In genomic region chr19:14544977-14545715, GRCh38 we compare ENCODE assay signal across 6 cellular contexts. TPM values are rescaled to one million over a fixed set of nuclear protein-coding genes. Genes with fewer than 3 reads are reported as not detected.
DNase-seq lines count a peak whose midpoint lies in the region; ATAC-seq and TF ChIP-seq lines count a peak whose summit lies in the region.

No MANE protein-coding gene starts in this region.

- no peak for TF ChIP-seq CTCF in HFFc6 (IDR thresholded peaks at IDR 0.05)

- H2BK15ac ChIP-seq in neuronal stem cell (ENCODE audit: low read length): no peak overlapping the region

- H3K36me3 ChIP-seq in neuronal stem cell (replicated peaks in 1 of 2; ENCODE audit: control insufficient read depth in 2 of 2, insufficient read depth in 2 of 2, low read length in 2 of 2): peaks cover 11 to 35% of the 10 kb centered on the region in 2 donors

- H3K9ac ChIP-seq in neuronal stem cell (ENCODE audit: low read depth, low read length, poor library complexity): no peak overlapping the region

- peaks cover 0 to 3% of the 10 kb centered on the region in 2 donors for H3K4me1 ChIP-seq in neuronal stem cell (ENCODE audit: control insufficient read depth in 2 of 2, insufficient read depth in 1 of 2, low read depth in 1 of 2, low read length in 2 of 2)

- H3K4me3 Mint-ChIP-seq in HFFc6: no peak overlapping the region
- H3K4me3 Mint-ChIP-seq in immature natural killer cell: no peak overlapping the region

- H4K8ac ChIP-seq in neuronal stem cell (ENCODE audit: low read depth, low read length): no peak overlapping the region

- DNase-seq in HFFc6 (no peak), astrocyte of the hippocampus (ENCODE audit: low read depth, low spot score) (peak; percentile 78), neuronal stem cell (ENCODE audit: low spot score) (no peak), NOMO-1 (lab: John Stamatoyannopoulos, UW; ENCODE audit: unreplicated experiment in 2 of 2) (no peak), immature natural killer cell (no peak)

- H3K4ac ChIP-seq in neuronal stem cell (ENCODE audit: low read length): no peak overlapping the region

- H3K36me3 Mint-ChIP-seq in HFFc6 (ENCODE audit: low read depth): peaks cover 4% of the 10 kb centered on the region; the same call in 1 of the 2 replicates
- H3K36me3 Mint-ChIP-seq in immature natural killer cell: peaks cover 3 to 5% (median 4%) of the 10 kb centered on the region in 3 donors

- H3K18ac ChIP-seq in neuronal stem cell (ENCODE audit: low read length): no peak overlapping the region

- H3K23ac ChIP-seq in neuronal stem cell (ENCODE audit: low read depth, low read length, poor library complexity): peak overlapping the region; percentile 45

- no peak overlapping the region for H2BK12ac ChIP-seq in neuronal stem cell (ENCODE audit: low read length)

- no peak overlapping the region for H4K91ac ChIP-seq in neuronal stem cell (ENCODE audit: low read depth, low read length, poor library complexity)

- no peak for ATAC-seq in HG03354 (IDR thresholded peaks at IDR 0.05; ENCODE audit: poor library complexity, severe bottlenecking, unreplicated experiment)

- no peak overlapping the region for H2AFZ ChIP-seq in neuronal stem cell (ENCODE audit: low read length)

- H3K27me3 Mint-ChIP-seq in HFFc6 (ENCODE audit: insufficient read depth) (peaks cover 1% of the 10 kb centered on the region; the same call in 1 of the 2 replicates), immature natural killer cell (ENCODE audit: low read depth in 3 of 3) (no peaks in the 10 kb centered on the region)

- H3K27ac ChIP-seq in neuronal stem cell (replicated peaks; ENCODE audit: low read length): no peak overlapping the region

- H2AK5ac ChIP-seq in neuronal stem cell (ENCODE audit: low read depth, low read length): peak overlapping the region; percentile 33

- H3K9me3 ChIP-seq in neuronal stem cell (replicated peaks in 1 of 2; ENCODE audit: control insufficient read depth in 2 of 2, insufficient read depth in 1 of 2, low read depth in 1 of 2, low read length in 2 of 2): no peaks in the 10 kb centered on the region

- no CpG with 5 or more reads among the region's 21 CpGs for WGBS in neuronal stem cell (ENCODE audit: extremely low coverage in 2 of 2, insufficient read length in 2 of 2, insufficient replicate concordance in 1 of 2), 2 donors

- H3K4me2 ChIP-seq in neuronal stem cell (ENCODE audit: insufficient read depth, low read length, poor library complexity, severe bottlenecking): no peak overlapping the region

- peak overlapping the region; percentile 75 for H3K14ac ChIP-seq in neuronal stem cell (ENCODE audit: low read length)

- H3K79me1 ChIP-seq in neuronal stem cell (ENCODE audit: low read depth, low read length): peaks cover 9% of the 10 kb centered on the region

- no peak overlapping the region for H2BK120ac ChIP-seq in neuronal stem cell (ENCODE audit: low read depth, low read length)

- no peaks in the 10 kb centered on the region for H3K27me3 ChIP-seq in neuronal stem cell (ENCODE audit: control insufficient read depth in 3 of 3, insufficient read depth in 3 of 3, low read depth in 1 of 3, low read length in 3 of 3)

- no peaks in the 10 kb centered on the region for H3K9me3 Mint-ChIP-seq in HFFc6
- H3K9me3 Mint-ChIP-seq in immature natural killer cell: no peaks in the 10 kb centered on the region

- H2BK5ac ChIP-seq in neuronal stem cell (ENCODE audit: low read length): peak overlapping the region; percentile 41

- H3K27ac Mint-ChIP-seq in HFFc6 (peak overlapping the region; percentile 36; the same call in 1 of the 2 replicates), immature natural killer cell (peak overlapping the region in 2 of 6 donors; percentile 8 to 68)

- peaks cover 7% of the 10 kb centered on the region for H3K4me1 Mint-ChIP-seq in HFFc6 (ENCODE audit: low read depth)
- H3K4me1 Mint-ChIP-seq in immature natural killer cell: peaks cover 4 to 12% of the 10 kb centered on the region in 2 donors

- H3K4me3 ChIP-seq in neuronal stem cell (ENCODE audit: low read length in 2 of 2): no peak overlapping the region

RNA-seq across cellular contexts. Expression of gene TECR, which starts 15.8 kb away (rescaled TPM):
- total RNA-seq in HFFc6 (2021; fragmentation: NEBNext Ultra II Directional; extraction: Animal tissue kit (Norgen Biotek cat#: 25700)): 100 to 1,000 TPM; 101 to 132 (median 118) TPM
- 225 TPM for polyA plus RNA-seq in neuronal stem cell (2013, experiment 1 of 2)
- 213 TPM for polyA plus RNA-seq in neuronal stem cell (2013, experiment 2 of 2)
- polyA plus RNA-seq in immature natural killer cell: 100 to 1,000 TPM; 203 to 317 (median 289) TPM

RNA-seq across cellular contexts. Expression of gene NDUFB7, which starts 26.7 kb away (rescaled TPM):
- total RNA-seq in HFFc6 (2021; fragmentation: NEBNext Ultra II Directional; extraction: Animal tissue kit (Norgen Biotek cat#: 25700)): 100 to 1,000 TPM; 167 to 227 (median 199) TPM
- polyA plus RNA-seq in neuronal stem cell (2013, experiment 1 of 2): 181 TPM
- 175 TPM for polyA plus RNA-seq in neuronal stem cell (2013, experiment 2 of 2)
- 100 to 1,000 TPM; 400 to 782 (median 502) TPM for polyA plus RNA-seq in immature natural killer cell

RNA-seq across cellular contexts. Expression of gene DNAJB1, which starts 26.9 kb away (rescaled TPM):
- 100 to 1,000 TPM in 3 of 6 experiments, 10 to 100 TPM in 3; 99.2 to 138 (median 103) TPM for total RNA-seq in HFFc6 (2021; fragmentation: NEBNext Ultra II Directional; extraction: Animal tissue kit (Norgen Biotek cat#: 25700))
- 49.6 TPM for polyA plus RNA-seq in neuronal stem cell (2013, experiment 1 of 2)
- polyA plus RNA-seq in neuronal stem cell (2013, experiment 2 of 2): 49.2 TPM
- polyA plus RNA-seq in immature natural killer cell: 100 to 1,000 TPM; 116 to 164 (median 120) TPM

RNA-seq across cellular contexts. Expression of gene CLEC17A, which starts 37.7 kb away (rescaled TPM):
- total RNA-seq in HFFc6 (2021; fragmentation: NEBNext Ultra II Directional; extraction: Animal tissue kit (Norgen Biotek cat#: 25700)): not detected
- not detected for polyA plus RNA-seq in neuronal stem cell (2013, experiment 1 of 2)
- polyA plus RNA-seq in neuronal stem cell (2013, experiment 2 of 2): not detected
- under 1 TPM in 1 of 3 donors, not detected in 2; 0.62 TPM for polyA plus RNA-seq in immature natural killer cell

RNA-seq across cellular contexts. Expression of gene GIPC1, which starts 49.2 kb away (rescaled TPM):
- total RNA-seq in HFFc6 (2021; fragmentation: NEBNext Ultra II Directional; extraction: Animal tissue kit (Norgen Biotek cat#: 25700)): 100 to 1,000 TPM; 169 to 204 (median 181) TPM
- 47.5 TPM for polyA plus RNA-seq in neuronal stem cell (2013, experiment 1 of 2)
- polyA plus RNA-seq in neuronal stem cell (2013, experiment 2 of 2): 45.1 TPM
- 10 to 100 TPM; 42.0 to 49.0 (median 47.0) TPM for polyA plus RNA-seq in immature natural killer cell
